In the genomic region with DNA sequence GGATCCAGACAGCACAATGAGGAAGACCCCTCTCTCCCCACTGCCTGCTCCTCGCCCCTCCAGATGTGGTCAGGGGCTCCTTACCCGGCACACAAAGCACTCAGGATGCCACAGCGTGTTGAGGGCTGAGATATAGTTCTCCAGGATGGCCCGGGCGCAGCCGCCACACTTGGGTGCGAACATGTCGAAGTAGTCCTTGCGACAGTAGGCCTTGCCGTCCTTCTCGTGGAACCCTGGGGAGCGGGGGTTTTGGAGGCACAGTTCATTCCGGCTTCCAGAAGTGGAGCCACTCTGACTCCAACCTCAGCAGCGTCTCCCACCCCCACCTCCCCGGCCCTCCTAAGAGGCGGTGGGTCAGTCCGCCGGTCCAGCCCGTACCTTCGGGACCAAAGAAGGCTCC, we compare ENCODE assay signal across 26 cellular contexts.
"Had no signal": no experiment of that assay in that cellular context is flagged by ENCODE, and none has a peak within 500 bp of the region (broad histone marks: within the 10 kb centered on the region; RNA-seq: fewer than 3 reads in every experiment).

No MANE protein-coding gene starts in this region.

- H3K4me3 ChIP-seq: coronary artery, esophagus squamous epithelium, heart right ventricle, lung, mucosa of descending colon, neural progenitor cell, ovary, psoas muscle, sigmoid colon, testis, tibial artery had no signal

- H3K36me3 ChIP-seq: neural progenitor cell, ovary had no signal

- H3K9me3 ChIP-seq: esophagus squamous epithelium, heart right ventricle, mucosa of descending colon, ovary, psoas muscle, sigmoid colon, testis, tibial artery had no signal

- H3K4me1 ChIP-seq: neural progenitor cell, psoas muscle, sigmoid colon, testis, tibial artery had no signal

- H3K27me3 ChIP-seq: esophagus squamous epithelium, heart right ventricle, neural progenitor cell, ovary, sigmoid colon, testis, tibial artery had no signal

- DNase-seq: dermis blood vessel endothelial cell; effector memory CD4-positive, alpha-beta T cell; erythroblast; esophagus squamous epithelium; foreskin melanocyte; glutamatergic neuron; heart right ventricle; hippocampal formation; immature natural killer cell; islet precursor cell; naive thymus-derived CD4-positive, alpha-beta T cell; ovary; psoas muscle; sigmoid colon; stimulated activated CD4-positive, alpha-beta T cell treated with anti-CD3 and anti-CD28 coated beads, Interleukin-2, amount 100 ng/mL, for 24 hours; stimulated activated CD4-positive, alpha-beta T cell treated with anti-CD3 and anti-CD28 coated beads, Interleukin-4, amount 100 ng/mL, for 24 hours; stimulated activated naive CD8-positive, alpha-beta T cell treated with anti-CD3 and anti-CD28 coated beads, Interleukin-15, Interleukin-2, amounts not matched to agents 100 U/mL and 50 U/mL, for 24 hours; substantia nigra; testis; tibial artery had no signal

- H3K27ac ChIP-seq: coronary artery, esophagus squamous epithelium, heart right ventricle, neural progenitor cell, ovary, psoas muscle, sigmoid colon, testis, tibial artery had no signal

- ATAC-seq: heart right ventricle; mucosa of descending colon; naive thymus-derived CD4-positive, alpha-beta T cell; psoas muscle; right cardiac atrium; stimulated activated effector memory CD8-positive, alpha-beta T cell treated with anti-CD3 and anti-CD28 coated beads, Interleukin-12 subunit alpha, Interleukin-12 subunit beta, amount 100 ng/mL, for 72 hours; stimulated activated naive CD8-positive, alpha-beta T cell treated with anti-CD3 and anti-CD28 coated beads, Interleukin-15, Interleukin-2, amounts not matched to agents 100 U/mL and 50 U/mL, for 24 hours had no signal
